Comparison of ENCODE assay signal across 14 cellular contexts in the genomic region with DNA sequence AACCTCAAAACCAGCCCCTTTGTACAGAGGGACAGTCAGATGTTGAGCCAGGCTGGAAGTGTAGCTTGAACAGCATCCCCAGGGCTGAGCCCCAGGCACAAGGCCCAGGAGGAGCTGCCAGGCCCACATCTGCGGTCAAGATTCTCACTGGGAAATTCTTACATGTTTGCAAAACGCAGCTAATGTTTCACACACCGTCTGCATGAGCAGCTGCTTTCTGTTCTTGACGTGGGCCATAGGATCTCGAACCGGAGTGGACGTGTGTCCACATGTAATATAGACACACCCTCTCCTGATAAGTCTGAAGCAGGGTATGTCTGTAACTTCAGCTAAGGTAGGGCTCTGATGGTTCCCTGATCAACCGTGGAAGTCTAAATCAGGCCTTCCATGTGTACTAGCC. TPM values are rescaled to one million over a fixed set of nuclear protein-coding genes. Genes with fewer than 3 reads are reported as not detected.
A peak's percentile ranks its signal among the peaks of the same experiment; 100 is the strongest.
DNase-seq lines count a peak whose midpoint lies in the region; ATAC-seq and TF ChIP-seq lines count a peak whose summit lies in the region.
"Had no signal": no experiment of that assay in that cellular context is flagged by ENCODE, and none has a peak within 500 bp of the region (broad histone marks: within the 10 kb centered on the region; RNA-seq: fewer than 3 reads in every experiment).

No MANE protein-coding gene starts in this region.

- POLR2A ChIA-PET in BJ (lab: Charles Lee), result no interaction called here
- POLR2A ChIA-PET in activated CD8-positive, alpha-beta T cell treated with anti-CD3 and anti-CD28 coated beads, Interleukin-2, amount 10 ng/mL, durations not matched to agents 7 days and 5 days (lab: Charles Lee), result no interaction called here

- H3K36me3 ChIP-seq in BJ (ENCODE audit: control insufficient read depth, insufficient read depth, low read length) (no peaks in the 10 kb centered on the region), right atrium auricular region (no peaks in the 10 kb centered on the region)
- H3K36me3 ChIP-seq: adrenal gland had no signal

- H3K27me3 ChIP-seq in BJ (ENCODE audit: control insufficient read depth, insufficient read depth, low read length) (no peaks in the 10 kb centered on the region), right atrium auricular region (no peaks in the 10 kb centered on the region)
- H3K27me3 ChIP-seq: adrenal gland had no signal

- H3K4me1 Mint-ChIP-seq in activated CD8-positive, alpha-beta T cell treated with anti-CD3 and anti-CD28 coated beads, Interleukin-2, amount 10 ng/mL, durations not matched to agents 7 days and 5 days (ENCODE audit: low read depth), result peaks cover 5% of the 10 kb centered on the region

- peak overlapping the region; percentile 4 to 15 for H3K27ac ChIP-seq in right atrium auricular region
- H3K27ac ChIP-seq: adrenal gland had no signal

- no peaks in the 10 kb centered on the region for H3K27me3 Mint-ChIP-seq in activated CD8-positive, alpha-beta T cell treated with anti-CD3 and anti-CD28 coated beads, Interleukin-2, amount 10 ng/mL, durations not matched to agents 7 days and 5 days (ENCODE audit: low read depth)
- H3K27me3 Mint-ChIP-seq: naive B cell, T-cell had no signal

- no peak overlapping the region for H3K4me3 Mint-ChIP-seq in activated CD8-positive, alpha-beta T cell treated with anti-CD3 and anti-CD28 coated beads, Interleukin-2, amount 10 ng/mL, durations not matched to agents 7 days and 5 days
- H3K4me3 Mint-ChIP-seq: naive B cell, T-cell had no signal

- H3K9me3 ChIP-seq in right atrium auricular region, result no peaks in the 10 kb centered on the region
- H3K9me3 ChIP-seq: adrenal gland had no signal

- no peaks in the 10 kb centered on the region for H3K36me3 Mint-ChIP-seq in activated CD8-positive, alpha-beta T cell treated with anti-CD3 and anti-CD28 coated beads, Interleukin-2, amount 10 ng/mL, durations not matched to agents 7 days and 5 days (ENCODE audit: low read depth)
- H3K36me3 Mint-ChIP-seq: naive B cell had no signal

- TF ChIP-seq CTCF in BJ (IDR thresholded peaks at IDR 0.05; ENCODE audit: insufficient read depth, low read depth, low read length) (no peak), choroid plexus epithelial cell (conservative IDR thresholded peaks at IDR 0.05; ENCODE audit: low read depth, low read length) (no peak), right atrium auricular region (IDR thresholded peaks at IDR 0.05) (no peak)

- DNase-seq in BJ (ENCODE audit: low read depth) (peak; percentile 50), choroid plexus epithelial cell (ENCODE audit: low read depth) (peak; percentile 93), right atrium auricular region (ENCODE audit: low spot score) (no peak), skeletal muscle cell (ENCODE audit: low read depth) (peak; percentile 87), DMS79 treated with DMSO at 0.1 percent for 48 hours (lab: John Stamatoyannopoulos, UW) (no peak), activated gamma-delta T cell (lab: John Stamatoyannopoulos, UW) (no peak), H4 (ENCODE audit: low spot score) (no peak)
- DNase-seq in activated CD8-positive, alpha-beta T cell treated with anti-CD3 and anti-CD28 coated beads, Interleukin-2, amount 10 ng/mL, durations not matched to agents 7 days and 5 days, result no peak
- DNase-seq: activated CD4-positive, CD25-positive, alpha-beta regulatory T cell; adrenal gland; naive B cell; NCI-H2081 treated with DMSO at 0.1 percent for 48 hours; NCI-H748 treated with DMSO at 0.1 percent for 48 hours; T-cell had no signal

- no peaks in the 10 kb centered on the region for H3K9me3 Mint-ChIP-seq in activated CD8-positive, alpha-beta T cell treated with anti-CD3 and anti-CD28 coated beads, Interleukin-2, amount 10 ng/mL, durations not matched to agents 7 days and 5 days (ENCODE audit: insufficient read depth)
- H3K9me3 Mint-ChIP-seq: naive B cell, T-cell had no signal

- no peaks in the 10 kb centered on the region for H3K4me1 ChIP-seq in right atrium auricular region

- H3K27ac Mint-ChIP-seq in activated CD8-positive, alpha-beta T cell treated with anti-CD3 and anti-CD28 coated beads, Interleukin-2, amount 10 ng/mL, durations not matched to agents 7 days and 5 days, result no peak overlapping the region
- H3K27ac Mint-ChIP-seq: T-cell had no signal

- CTCF ChIA-PET in BJ (lab: Yijun Ruan, JAX), result interaction anchor here (1.3 to 1.9 kb wide), 3 partner anchors 12 to 285 kb away, joined by 3 to 4 read pairs (median 4); no protein-coding TSS in a partner anchor
- CTCF ChIA-PET in activated CD8-positive, alpha-beta T cell treated with anti-CD3 and anti-CD28 coated beads, Interleukin-2, amount 10 ng/mL, durations not matched to agents 7 days and 5 days (lab: Charles Lee), result interaction anchor here (1.5 to 4.2 kb wide), 3 partner anchors 18 to 396 kb away, joined by 6 to 13 read pairs (median 7); a partner anchor contains a TSS

- no peak for ATAC-seq in activated CD8-positive, alpha-beta T cell treated with anti-CD3 and anti-CD28 coated beads, Interleukin-2, amount 10 ng/mL, durations not matched to agents 7 days and 5 days
- ATAC-seq: T-cell had no signal

- H3K4me3 ChIP-seq in BJ (ENCODE audit: low read depth, low read length), result no peak overlapping the region
- H3K4me3 ChIP-seq in choroid plexus epithelial cell (ENCODE audit: low read depth, low read length), result no peak overlapping the region
- no peak overlapping the region for H3K4me3 ChIP-seq in right atrium auricular region
- no peak overlapping the region for H3K4me3 ChIP-seq in skeletal muscle cell (ENCODE audit: low read depth, low read length)
- H3K4me3 ChIP-seq: adrenal gland had no signal

RNA-seq across cellular contexts. Expression of a gene that starts 41.3 kb away (rescaled TPM):
- 33.1 and 52.4 TPM in 2 replicates for polyA plus RNA-seq in BJ (2011; rRNA removed)
- polyA minus RNA-seq in BJ (2011; rRNA and poly(A)+ RNA removed), result 29.3 and 43.2 TPM in 2 replicates
- 10 to 100 TPM; 12.1 to 25.2 TPM for total RNA-seq in right atrium auricular region
- total RNA-seq in H4 (2014; rRNA removed; shearing (Covaris generic)), result 22.8 and 23.7 TPM in 2 replicates
- total RNA-seq in activated CD8-positive, alpha-beta T cell treated with anti-CD3 and anti-CD28 coated beads, Interleukin-2, amount 10 ng/mL, durations not matched to agents 7 days and 5 days, result 10 to 100 TPM; 22.7 to 24.4 TPM

Comparison
In these comparisons a context has a peak if more than half of its experiments do, and no peak if none do; other contexts are left out.
1. DNase-seq: peak in BJ (single experiment), choroid plexus epithelial cell (single experiment) and skeletal muscle cell (single experiment); none in right atrium auricular region (single experiment), DMS79 treated with DMSO at 0.1 percent for 48 hours (single experiment), activated gamma-delta T cell (single experiment), H4 (single experiment) and activated CD8-positive, alpha-beta T cell treated with anti-CD3 and anti-CD28 coated beads, Interleukin-2, amount 10 ng/mL, durations not matched to agents 7 days and 5 days (single experiment).